In the genomic region with DNA sequence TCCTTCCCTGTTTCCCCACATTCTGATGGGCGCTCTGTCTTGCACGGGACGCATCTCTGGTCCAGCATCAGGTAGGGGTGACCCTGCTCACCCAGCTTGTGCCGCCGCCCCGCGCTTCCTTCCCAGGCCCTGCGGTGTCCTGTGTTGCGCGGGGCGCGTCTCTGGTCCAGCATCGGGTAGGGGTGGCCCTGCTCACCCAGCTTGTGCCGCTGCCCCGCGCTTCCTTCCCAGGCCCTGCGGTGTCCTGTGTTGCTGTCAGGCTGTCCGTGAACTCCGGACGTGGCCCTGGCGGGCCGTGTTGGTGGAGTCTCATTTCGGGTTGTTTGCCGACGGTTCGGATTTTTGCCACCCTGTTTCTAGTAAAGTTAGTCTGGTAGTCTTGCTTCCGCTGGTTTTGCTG, we compare ENCODE assay signal across 16 cellular contexts.
"Had no signal": no experiment of that assay in that cellular context is flagged by ENCODE, and none has a peak within 500 bp of the region (broad histone marks: within the 10 kb centered on the region; RNA-seq: fewer than 3 reads in every experiment).

No MANE protein-coding gene starts in this region.

- DNase-seq: activated CD4-positive, alpha-beta T cell treated with anti-CD3 and anti-CD28 coated beads for 1 hour; activated CD8-positive, alpha-beta memory T cell treated with anti-CD3 and anti-CD28 coated beads, Interleukin-2, amount 50 U/mL, for 4 hours; activated CD8-positive, alpha-beta T cell treated with anti-CD3 and anti-CD28 coated beads for 36 hours; activated naive CD4-positive, alpha-beta T cell treated with anti-CD3 and anti-CD28 coated beads, Interleukin-2, amount 50 U/mL, for 16 hours; aorta; esophagus squamous epithelium; foreskin fibroblast; head of caudate nucleus; left colon; midbrain; sigmoid colon; stimulated activated CD4-positive, alpha-beta T cell treated with anti-CD3 and anti-CD28 coated beads, Interleukin-12 subunit alpha, Interleukin-12 subunit beta, amount 100 ng/mL, for 4 hours; stimulated activated naive CD4-positive, alpha-beta T cell treated with Interleukin-2 at 50 U/mL for 16 hours had no signal

- H3K27me3 Mint-ChIP-seq: activated CD8-positive, alpha-beta T cell treated with anti-CD3 and anti-CD28 coated beads for 36 hours had no signal

- H3K9me3 ChIP-seq: esophagus squamous epithelium, sigmoid colon, upper lobe of left lung had no signal

- H3K9me3 Mint-ChIP-seq: activated CD8-positive, alpha-beta T cell treated with anti-CD3 and anti-CD28 coated beads for 36 hours; activated T-helper 1 cell treated with anti-CD3 and anti-CD28 coated beads, Interleukin-12 subunit alpha, Interleukin-12 subunit beta, Interleukin-2, Interleukin-4 antibody, amounts not matched to agents 30 ng/mL and 10 ng/mL and 1 ng/mL, durations not matched to agents 14 hours and 24 hours and 36 hours; T-helper 2 cell treated with Interferon-gamma antibody and Interleukin-4, amounts not matched to agents 5 μg/mL and 100 μg/mL, for 36 hours had no signal

- ATAC-seq: activated CD8-positive, alpha-beta T cell treated with anti-CD3 and anti-CD28 coated beads for 36 hours; left colon had no signal

- H3K4me3 Mint-ChIP-seq: activated CD8-positive, alpha-beta T cell treated with anti-CD3 and anti-CD28 coated beads for 36 hours; activated T-helper 1 cell treated with anti-CD3 and anti-CD28 coated beads, Interleukin-12 subunit alpha, Interleukin-12 subunit beta, Interleukin-2, Interleukin-4 antibody, amounts not matched to agents 30 ng/mL and 10 ng/mL and 1 ng/mL, durations not matched to agents 14 hours and 24 hours and 36 hours; T-helper 2 cell treated with Interferon-gamma antibody and Interleukin-4, amounts not matched to agents 5 μg/mL and 100 μg/mL, for 36 hours had no signal

- H3K27ac Mint-ChIP-seq: activated T-helper 1 cell treated with anti-CD3 and anti-CD28 coated beads, Interleukin-12 subunit alpha, Interleukin-12 subunit beta, Interleukin-2, Interleukin-4 antibody, amounts not matched to agents 30 ng/mL and 10 ng/mL and 1 ng/mL, durations not matched to agents 14 hours and 24 hours and 36 hours; T-helper 2 cell treated with Interferon-gamma antibody and Interleukin-4, amounts not matched to agents 5 μg/mL and 100 μg/mL, for 36 hours had no signal
